Comparison of ENCODE assay signal across 8 cellular contexts in the genomic region with DNA sequence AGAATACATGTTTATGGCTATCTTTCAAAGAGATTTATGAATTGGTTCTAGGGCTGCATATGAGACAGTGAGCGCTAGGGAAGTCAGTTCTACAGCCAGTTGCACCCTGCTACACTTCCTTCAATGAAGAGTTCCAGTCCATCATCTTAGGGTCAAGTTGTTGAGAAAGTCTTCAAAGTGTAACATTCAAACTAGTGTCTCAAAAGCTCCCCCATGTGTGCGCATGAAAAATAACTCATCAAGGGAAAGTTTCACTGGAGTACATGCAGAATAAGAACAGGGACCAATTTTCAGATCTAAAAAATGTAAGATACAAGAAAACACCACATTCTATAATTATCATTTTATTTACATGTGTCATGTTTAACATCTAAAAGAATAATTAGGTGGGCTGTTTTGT.
DNase-seq lines count a peak whose midpoint lies in the region; ATAC-seq and TF ChIP-seq lines count a peak whose summit lies in the region.

No MANE protein-coding gene starts in this region.

- H3K9ac ChIP-seq in DND-41 (ENCODE audit: low read depth, low read length) (no peak overlapping the region), SK-N-MC (ENCODE audit: insufficient read length) (no peak overlapping the region)

- DNase-seq in DND-41 (no peak), SK-N-MC (ENCODE audit: low read depth, low spot score) (peak; percentile 14), iPS-NIHi7 (ENCODE audit: extremely low spot score) (peak; percentile 27), right atrium auricular region (ENCODE audit: low spot score) (no peak), NCI-H1436 (lab: John Stamatoyannopoulos, UW) (no peak)

- ATAC-seq in DND-41 (ENCODE audit: insufficient read depth, low read depth) (no peak), HG02588 (IDR thresholded peaks at IDR 0.05; ENCODE audit: unreplicated experiment) (peak; percentile 45), GM19035 (IDR thresholded peaks at IDR 0.05; ENCODE audit: unreplicated experiment) (no peak), HG02678 (IDR thresholded peaks at IDR 0.05; ENCODE audit: unreplicated experiment) (no peak)

- no peak overlapping the region for H2AFZ ChIP-seq in DND-41 (ENCODE audit: low read depth, low read length)

- no peaks in the 10 kb centered on the region for H3K9me3 ChIP-seq in DND-41 (ENCODE audit: insufficient read depth, low read length, severe bottlenecking)
- no peaks in the 10 kb centered on the region for H3K9me3 ChIP-seq in SK-N-MC (ENCODE audit: low read depth, low read length)
- H3K9me3 ChIP-seq in right atrium auricular region: no peaks in the 10 kb centered on the region

- no peaks in the 10 kb centered on the region for H4K20me1 ChIP-seq in DND-41 (ENCODE audit: insufficient read depth, low read length)

- no peak overlapping the region for H3K27ac ChIP-seq in DND-41 (ENCODE audit: low read length)
- H3K27ac ChIP-seq in SK-N-MC: no peak overlapping the region
- H3K27ac ChIP-seq in right atrium auricular region: no peak overlapping the region

- TF ChIP-seq CTCF in DND-41 (IDR thresholded peaks at IDR 0.05; ENCODE audit: borderline replicate concordance, extremely low read depth, low read length, poor library complexity, severe bottlenecking) (peak; percentile 39), right atrium auricular region (IDR thresholded peaks at IDR 0.05) (peak in 1 of 2 donors; percentile 32)

- no peak overlapping the region for H3K4me2 ChIP-seq in DND-41 (ENCODE audit: insufficient read depth, low read length)

- H3K36me3 ChIP-seq in DND-41 (ENCODE audit: insufficient read depth, low read length) (no peaks in the 10 kb centered on the region), SK-N-MC (ENCODE audit: insufficient read depth, low read length) (no peaks in the 10 kb centered on the region), right atrium auricular region (no peaks in the 10 kb centered on the region)

- H3K27me3 ChIP-seq in DND-41 (ENCODE audit: insufficient read depth, low read length, poor library complexity) (no peaks in the 10 kb centered on the region), right atrium auricular region (no peaks in the 10 kb centered on the region)

- H3K79me2 ChIP-seq in DND-41 (ENCODE audit: insufficient read depth, low read length): no peaks in the 10 kb centered on the region

- H3K4me1 ChIP-seq in DND-41 (ENCODE audit: insufficient read depth, low read length): no peaks in the 10 kb centered on the region
- H3K4me1 ChIP-seq in right atrium auricular region: no peaks in the 10 kb centered on the region

- H3K4me3 ChIP-seq in DND-41 (ENCODE audit: low read depth in 1 of 2, low read length in 2 of 2) (no peak overlapping the region), SK-N-MC (no peak overlapping the region), right atrium auricular region (no peak overlapping the region)

Comparison
In these comparisons a context has a peak if more than half of its experiments do, and no peak if none do; other contexts are left out.
1. DNase-seq: peak in SK-N-MC (single experiment) and iPS-NIHi7 (single experiment); none in DND-41 (single experiment), right atrium auricular region (single experiment) and NCI-H1436 (single experiment).